ENCODE assay signal across 18 cellular contexts in the genomic region with DNA sequence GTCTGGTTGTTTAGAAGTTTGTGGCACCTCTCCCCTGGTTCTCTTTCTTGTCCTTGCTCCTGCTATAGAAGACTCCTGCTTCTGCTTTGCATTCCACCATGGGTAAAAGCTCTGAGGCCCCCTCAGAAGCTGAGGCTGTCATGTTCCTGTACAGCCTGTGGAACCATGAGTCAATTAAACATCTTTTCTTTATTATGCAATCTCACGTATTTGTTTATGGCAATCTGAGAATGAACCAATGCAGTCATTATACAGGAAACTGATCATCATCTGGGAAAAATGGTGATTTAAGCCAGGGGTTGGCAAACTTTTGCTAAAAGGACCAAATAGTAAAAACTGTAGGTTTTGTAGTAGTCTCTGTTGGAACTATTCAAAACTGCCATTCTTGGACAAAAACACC.
DNase-seq lines count a peak whose midpoint lies in the region; ATAC-seq and TF ChIP-seq lines count a peak whose summit lies in the region.
"Had no signal": no experiment of that assay in that cellular context is flagged by ENCODE, and none has a peak within 500 bp of the region (broad histone marks: within the 10 kb centered on the region; RNA-seq: fewer than 3 reads in every experiment).

No MANE protein-coding gene starts in this region.

- H3K27ac ChIP-seq in Peyer's patch, result no peak overlapping the region
- H3K27ac ChIP-seq: BLaER1 treated with 17β-estradiol and CSF1 and Interleukin-3, amounts not matched to agents 10 nM and 100 nM; SJSA1 had no signal

- no peaks in the 10 kb centered on the region for H3K4me1 ChIP-seq in Peyer's patch
- H3K4me1 ChIP-seq: SJSA1 had no signal

- H3K27me3 ChIP-seq in Peyer's patch, result no peaks in the 10 kb centered on the region
- H3K27me3 ChIP-seq: BLaER1 treated with 17β-estradiol and CSF1 and Interleukin-3, amounts not matched to agents 10 nM and 100 nM; SJSA1 had no signal

- no peak for ATAC-seq in HG03196 (IDR thresholded peaks at IDR 0.05; ENCODE audit: unreplicated experiment)

- TF ChIP-seq CTCF in choroid plexus epithelial cell (conservative IDR thresholded peaks at IDR 0.05; ENCODE audit: low read depth, low read length) (no peak), Peyer's patch (IDR thresholded peaks at IDR 0.05) (no peak)

- no peak for TF ChIP-seq POLR2A in Peyer's patch (IDR thresholded peaks at IDR 0.05)

- H3K36me3 ChIP-seq in Peyer's patch, result no peaks in the 10 kb centered on the region
- H3K36me3 ChIP-seq: BLaER1 treated with 17β-estradiol and CSF1 and Interleukin-3, amounts not matched to agents 10 nM and 100 nM; SJSA1 had no signal

- no peak overlapping the region for H3K4me3 ChIP-seq in choroid plexus epithelial cell (ENCODE audit: low read depth, low read length)
- H3K4me3 ChIP-seq in Peyer's patch, result no peak overlapping the region
- H3K4me3 ChIP-seq: BLaER1 treated with 17β-estradiol and CSF1 and Interleukin-3, amounts not matched to agents 10 nM and 100 nM; SJSA1 had no signal

- peak; percentile 8 for DNase-seq in AG20443 (ENCODE audit: low spot score)
- DNase-seq in HT1080 (ENCODE audit: low read depth), result peak; percentile 5
- DNase-seq in choroid plexus epithelial cell (ENCODE audit: low read depth), result peak; percentile 23
- peak; percentile 2 for DNase-seq in iris pigment epithelial cell (ENCODE audit: low read depth)
- no peak for DNase-seq in iPS-NIHi7 (ENCODE audit: extremely low spot score)
- DNase-seq in KG1 (lab: John Stamatoyannopoulos, UW), result no peak
- no peak for DNase-seq in Peyer's patch
- DNase-seq: DMS153; GOT3; NCI-H1436 treated with DMSO at 0.1 percent for 48 hours; NCI-H226; NCI-H526 treated with DMSO at 0.1 percent for 48 hours; NK-92 treated with Interleukin-12 subunit alpha and Interleukin-12 subunit beta, amount 100 ng/mL, for 24 hours; OCI-M1; SW 1271 had no signal

- H3K9me3 ChIP-seq in Peyer's patch, result no peaks in the 10 kb centered on the region
- H3K9me3 ChIP-seq: BLaER1 treated with 17β-estradiol and CSF1 and Interleukin-3, amounts not matched to agents 10 nM and 100 nM; SJSA1 had no signal

Comparison
In these comparisons a context has a peak if more than half of its experiments do, and no peak if none do; other contexts are left out.
1. DNase-seq: peak in AG20443 (single experiment), HT1080 (single experiment), choroid plexus epithelial cell (single experiment) and iris pigment epithelial cell (single experiment); none in iPS-NIHi7 (single experiment), KG1 (single experiment) and Peyer's patch (0 of 3).